In the genomic region with DNA sequence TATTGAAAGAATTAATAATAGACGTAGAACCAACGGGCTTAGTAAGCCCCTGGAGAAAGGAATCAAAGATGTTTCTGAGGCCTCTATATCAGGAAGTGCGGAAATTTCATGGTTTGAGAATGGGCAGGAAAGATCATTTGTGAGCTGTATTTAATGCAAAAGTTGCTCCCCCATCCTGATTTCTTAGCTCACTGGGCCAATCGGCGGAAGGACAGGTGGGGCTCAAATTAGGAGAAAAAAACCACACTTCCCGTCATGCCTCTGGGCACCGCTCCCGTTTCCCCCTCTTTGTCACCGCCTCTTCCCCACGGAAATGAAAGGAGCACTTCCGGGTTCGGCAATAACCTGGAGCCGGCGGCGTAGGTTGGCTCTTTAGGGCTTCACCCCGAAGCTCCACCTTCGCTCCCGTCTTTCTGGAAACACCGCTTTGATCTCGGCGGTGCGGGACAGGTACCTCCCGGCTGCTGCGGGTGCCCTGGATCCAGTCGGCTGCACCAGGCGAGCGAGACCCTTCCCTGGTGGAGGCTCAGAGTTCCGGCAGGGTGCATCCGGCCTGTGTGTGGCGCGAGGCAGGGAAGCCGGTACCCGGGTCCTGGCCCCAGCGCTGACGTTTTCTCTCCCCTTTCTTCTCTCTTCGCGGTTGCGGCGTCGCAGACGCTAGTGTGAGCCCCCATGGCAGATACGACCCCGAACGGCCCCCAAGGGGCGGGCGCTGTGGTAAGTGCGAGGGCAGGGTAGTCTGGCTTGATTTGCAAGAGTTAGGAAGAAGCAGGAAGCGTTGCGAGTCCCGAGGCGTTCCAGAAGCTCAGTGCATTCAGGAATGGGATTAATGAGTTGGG, we compare ENCODE assay signal across 1 cellular context.
A peak's percentile ranks its signal among the peaks of the same experiment; 100 is the strongest.
TF ChIP-seq lines count a peak whose summit lies in the region.

A gene with protein sequence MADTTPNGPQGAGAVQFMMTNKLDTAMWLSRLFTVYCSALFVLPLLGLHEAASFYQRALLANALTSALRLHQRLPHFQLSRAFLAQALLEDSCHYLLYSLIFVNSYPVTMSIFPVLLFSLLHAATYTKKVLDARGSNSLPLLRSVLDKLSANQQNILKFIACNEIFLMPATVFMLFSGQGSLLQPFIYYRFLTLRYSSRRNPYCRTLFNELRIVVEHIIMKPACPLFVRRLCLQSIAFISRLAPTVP (plus strand): TSS at position 617 of the 839 bp plus-strand sequence. CDS start 56 bp downstream, at position 673.

TF ChIP-seq in K562, 482 proteins besides CTCF, POLR2A, EP300 and RAD21 (continued from another document and continues in another):
- TF ChIP-seq, protein P1, sequence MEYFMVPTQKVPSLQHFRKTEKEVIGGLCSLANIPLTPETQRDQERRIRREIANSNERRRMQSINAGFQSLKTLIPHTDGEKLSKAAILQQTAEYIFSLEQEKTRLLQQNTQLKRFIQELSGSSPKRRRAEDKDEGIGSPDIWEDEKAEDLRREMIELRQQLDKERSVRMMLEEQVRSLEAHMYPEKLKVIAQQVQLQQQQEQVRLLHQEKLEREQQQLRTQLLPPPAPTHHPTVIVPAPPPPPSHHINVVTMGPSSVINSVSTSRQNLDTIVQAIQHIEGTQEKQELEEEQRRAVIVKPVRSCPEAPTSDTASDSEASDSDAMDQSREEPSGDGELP (CRISPR knock-in tag; IDR thresholded peaks at IDR 0.05; ENCODE audit: borderline replicate concordance): peak; percentile 53; the same call in 1 of the 2 replicates
- TF ChIP-seq E2F3 (CRISPR knock-in tag; IDR thresholded peaks at IDR 0.05) (no peak), SP1 (CRISPR knock-in tag; IDR thresholded peaks at IDR 0.05) (peak; percentile 56; the same call in 1 of the 2 replicates), PHF20 (IDR thresholded peaks at IDR 0.05; ENCODE audit: partially characterized antibody) (peak; percentile 94), PCBP2 (IDR thresholded peaks at IDR 0.05; ENCODE audit: low read depth, low read length, poor library complexity, severe bottlenecking) (no peak), GABPA (tag; conservative IDR thresholded peaks at IDR 0.05; ENCODE audit: low read depth) (peak; percentile 99), HDAC1 (IDR thresholded peaks at IDR 0.05) (peak in 1 of 2 experiments; percentile 79; a peak in 2 of 4 replicates), SIN3A (IDR thresholded peaks at IDR 0.05; ENCODE audit: borderline replicate concordance in 2 of 2, control insufficient read depth in 1 of 2, low read depth in 2 of 2, low read length in 2 of 2) (peak; percentile 41 to 44; a peak in 2 of 4 replicates), NR2C1 (IDR thresholded peaks at IDR 0.05) (peak; percentile 99), NR2C1 (tag; IDR thresholded peaks at IDR 0.05) (peak; percentile 100), SAP30 (IDR thresholded peaks at IDR 0.05; ENCODE audit: borderline replicate concordance, insufficient read depth, low read depth, low read length, poor library complexity, severe bottlenecking) (peak; percentile 23), ZKSCAN8 (CRISPR knock-in tag; IDR thresholded peaks at IDR 0.05) (no peak), POLR3G (IDR thresholded peaks at IDR 0.05; ENCODE audit: extremely low read depth, insufficient read length, insufficient replicate concordance) (no peak), ZNF561 (CRISPR knock-in tag; conservative IDR thresholded peaks at IDR 0.05) (no peak), ASH1L (IDR thresholded peaks at IDR 0.05; ENCODE audit: borderline replicate concordance, low read depth, partially characterized antibody) (peak; percentile 69), ZNF518B (CRISPR knock-in tag; IDR thresholded peaks at IDR 0.05) (no peak), ELF2 (CRISPR knock-in tag; IDR thresholded peaks at IDR 0.05) (peak; percentile 83), HDAC8 (tag; IDR thresholded peaks at IDR 0.05) (no peak), POLR2B (IDR thresholded peaks at IDR 0.05; ENCODE audit: low read depth, partially characterized antibody) (peak; percentile 86), SAFB (IDR thresholded peaks at IDR 0.05; ENCODE audit: borderline replicate concordance, low read depth, low read length) (no peak), SMARCB1 (IDR thresholded peaks at IDR 0.05; ENCODE audit: insufficient read length, low read depth) (no peak), ZNF134 (CRISPR knock-in tag; conservative IDR thresholded peaks at IDR 0.05) (no peak), GMEB1 (CRISPR knock-in tag; IDR thresholded peaks at IDR 0.05) (no peak), NBN (IDR thresholded peaks at IDR 0.05; ENCODE audit: low read depth) (0 out of 2 replicates have a peak, but pooled peaks have one; percentile 18), FOXK2 (conservative IDR thresholded peaks at IDR 0.05 in 1 of 2, IDR thresholded peaks at IDR 0.05 in 1 of 2; ENCODE audit: low read depth in 2 of 2) (peak; percentile 25 to 51; a peak in 1 of 4 replicates), COPS2 (conservative IDR thresholded peaks at IDR 0.05) (no peak), RFX5 (IDR thresholded peaks at IDR 0.05; ENCODE audit: low read depth, low read length) (no peak), MYC (IDR thresholded peaks at IDR 0.05; ENCODE audit: low read depth, low read length) (peak; percentile 40; the same call in 1 of the 2 replicates), MYC (CRISPR knock-in tag; IDR thresholded peaks at IDR 0.05; ENCODE audit: borderline replicate concordance, low read depth) (no peak), HNRNPLL (IDR thresholded peaks at IDR 0.05; ENCODE audit: low read depth, low read length, poor library complexity, severe bottlenecking) (peak; percentile 42), POLR2H (tag; IDR thresholded peaks at IDR 0.05; ENCODE audit: low read depth) (peak; percentile 42; the same call in 1 of the 2 replicates), KDM1A (IDR thresholded peaks at IDR 0.05) (no peak), HCFC1 (IDR thresholded peaks at IDR 0.05; ENCODE audit: low read depth, low read length) (peak; percentile 94), LEF1 (IDR thresholded peaks at IDR 0.05) (peak; percentile 64; the same call in 1 of the 2 replicates), MXD1 (CRISPR knock-in tag; IDR thresholded peaks at IDR 0.05; ENCODE audit: borderline replicate concordance, poor library complexity, severe bottlenecking) (peak; percentile 22), MCM7 (IDR thresholded peaks at IDR 0.05) (no peak), ZFX (CRISPR knock-in tag; IDR thresholded peaks at IDR 0.05) (peak; percentile 81), NR1H2 (CRISPR knock-in tag; IDR thresholded peaks at IDR 0.05) (no peak), CREB1 (IDR thresholded peaks at IDR 0.05) (peak; percentile 32; the same call in 1 of the 2 replicates), CREB1 (CRISPR knock-in tag; IDR thresholded peaks at IDR 0.05) (no peak; the same call in 1 of the 2 replicates), SMARCE1 (IDR thresholded peaks at IDR 0.05) (peak; percentile 46; the same call in 1 of the 2 replicates), ZSCAN32 (CRISPR knock-in tag; IDR thresholded peaks at IDR 0.05) (no peak), HMG20B (CRISPR knock-in tag; IDR thresholded peaks at IDR 0.05) (no peak), ZNF507 (tag; conservative IDR thresholded peaks at IDR 0.05) (no peak), SRSF7 (optimal IDR thresholded peaks at IDR 0.05; ENCODE audit: low read depth, low read length) (no peak), RBM25 (IDR thresholded peaks at IDR 0.05; ENCODE audit: low read depth, low read length, severe bottlenecking) (no peak), NFYB (IDR thresholded peaks at IDR 0.05; ENCODE audit: extremely low read depth, insufficient read length) (no peak)
- TF ChIP-seq, protein P2, sequence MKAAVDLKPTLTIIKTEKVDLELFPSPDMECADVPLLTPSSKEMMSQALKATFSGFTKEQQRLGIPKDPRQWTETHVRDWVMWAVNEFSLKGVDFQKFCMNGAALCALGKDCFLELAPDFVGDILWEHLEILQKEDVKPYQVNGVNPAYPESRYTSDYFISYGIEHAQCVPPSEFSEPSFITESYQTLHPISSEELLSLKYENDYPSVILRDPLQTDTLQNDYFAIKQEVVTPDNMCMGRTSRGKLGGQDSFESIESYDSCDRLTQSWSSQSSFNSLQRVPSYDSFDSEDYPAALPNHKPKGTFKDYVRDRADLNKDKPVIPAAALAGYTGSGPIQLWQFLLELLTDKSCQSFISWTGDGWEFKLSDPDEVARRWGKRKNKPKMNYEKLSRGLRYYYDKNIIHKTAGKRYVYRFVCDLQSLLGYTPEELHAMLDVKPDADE (conservative IDR thresholded peaks at IDR 0.05; ENCODE audit: control insufficient read depth, low read depth, low read length): peak; percentile 81
- TF ChIP-seq, protein P3, sequence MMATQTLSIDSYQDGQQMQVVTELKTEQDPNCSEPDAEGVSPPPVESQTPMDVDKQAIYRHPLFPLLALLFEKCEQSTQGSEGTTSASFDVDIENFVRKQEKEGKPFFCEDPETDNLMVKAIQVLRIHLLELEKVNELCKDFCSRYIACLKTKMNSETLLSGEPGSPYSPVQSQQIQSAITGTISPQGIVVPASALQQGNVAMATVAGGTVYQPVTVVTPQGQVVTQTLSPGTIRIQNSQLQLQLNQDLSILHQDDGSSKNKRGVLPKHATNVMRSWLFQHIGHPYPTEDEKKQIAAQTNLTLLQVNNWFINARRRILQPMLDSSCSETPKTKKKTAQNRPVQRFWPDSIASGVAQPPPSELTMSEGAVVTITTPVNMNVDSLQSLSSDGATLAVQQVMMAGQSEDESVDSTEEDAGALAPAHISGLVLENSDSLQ (IDR thresholded peaks at IDR 0.05): peak; percentile 81
- TF ChIP-seq, protein P4, sequence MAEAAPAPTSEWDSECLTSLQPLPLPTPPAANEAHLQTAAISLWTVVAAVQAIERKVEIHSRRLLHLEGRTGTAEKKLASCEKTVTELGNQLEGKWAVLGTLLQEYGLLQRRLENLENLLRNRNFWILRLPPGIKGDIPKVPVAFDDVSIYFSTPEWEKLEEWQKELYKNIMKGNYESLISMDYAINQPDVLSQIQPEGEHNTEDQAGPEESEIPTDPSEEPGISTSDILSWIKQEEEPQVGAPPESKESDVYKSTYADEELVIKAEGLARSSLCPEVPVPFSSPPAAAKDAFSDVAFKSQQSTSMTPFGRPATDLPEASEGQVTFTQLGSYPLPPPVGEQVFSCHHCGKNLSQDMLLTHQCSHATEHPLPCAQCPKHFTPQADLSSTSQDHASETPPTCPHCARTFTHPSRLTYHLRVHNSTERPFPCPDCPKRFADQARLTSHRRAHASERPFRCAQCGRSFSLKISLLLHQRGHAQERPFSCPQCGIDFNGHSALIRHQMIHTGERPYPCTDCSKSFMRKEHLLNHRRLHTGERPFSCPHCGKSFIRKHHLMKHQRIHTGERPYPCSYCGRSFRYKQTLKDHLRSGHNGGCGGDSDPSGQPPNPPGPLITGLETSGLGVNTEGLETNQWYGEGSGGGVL (CRISPR knock-in tag; IDR thresholded peaks at IDR 0.05): no peak
- TF ChIP-seq, protein P5, sequence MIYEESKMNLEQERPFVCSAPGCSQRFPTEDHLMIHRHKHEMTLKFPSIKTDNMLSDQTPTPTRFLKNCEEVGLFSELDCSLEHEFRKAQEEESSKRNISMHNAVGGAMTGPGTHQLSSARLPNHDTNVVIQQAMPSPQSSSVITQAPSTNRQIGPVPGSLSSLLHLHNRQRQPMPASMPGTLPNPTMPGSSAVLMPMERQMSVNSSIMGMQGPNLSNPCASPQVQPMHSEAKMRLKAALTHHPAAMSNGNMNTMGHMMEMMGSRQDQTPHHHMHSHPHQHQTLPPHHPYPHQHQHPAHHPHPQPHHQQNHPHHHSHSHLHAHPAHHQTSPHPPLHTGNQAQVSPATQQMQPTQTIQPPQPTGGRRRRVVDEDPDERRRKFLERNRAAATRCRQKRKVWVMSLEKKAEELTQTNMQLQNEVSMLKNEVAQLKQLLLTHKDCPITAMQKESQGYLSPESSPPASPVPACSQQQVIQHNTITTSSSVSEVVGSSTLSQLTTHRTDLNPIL (CRISPR knock-in tag; IDR thresholded peaks at IDR 0.05): no peak
- TF ChIP-seq, protein P6, sequence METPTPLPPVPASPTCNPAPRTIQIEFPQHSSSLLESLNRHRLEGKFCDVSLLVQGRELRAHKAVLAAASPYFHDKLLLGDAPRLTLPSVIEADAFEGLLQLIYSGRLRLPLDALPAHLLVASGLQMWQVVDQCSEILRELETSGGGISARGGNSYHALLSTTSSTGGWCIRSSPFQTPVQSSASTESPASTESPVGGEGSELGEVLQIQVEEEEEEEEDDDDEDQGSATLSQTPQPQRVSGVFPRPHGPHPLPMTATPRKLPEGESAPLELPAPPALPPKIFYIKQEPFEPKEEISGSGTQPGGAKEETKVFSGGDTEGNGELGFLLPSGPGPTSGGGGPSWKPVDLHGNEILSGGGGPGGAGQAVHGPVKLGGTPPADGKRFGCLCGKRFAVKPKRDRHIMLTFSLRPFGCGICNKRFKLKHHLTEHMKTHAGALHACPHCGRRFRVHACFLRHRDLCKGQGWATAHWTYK (CRISPR knock-in tag; IDR thresholded peaks at IDR 0.05): no peak
